In genomic region chr20:3509064-3509463, GRCh38 we compare ENCODE assay signal across 21 cellular contexts.
"Had no signal": no experiment of that assay in that cellular context is flagged by ENCODE, and none has a peak within 500 bp of the region (broad histone marks: within the 10 kb centered on the region; RNA-seq: fewer than 3 reads in every experiment).

No MANE protein-coding gene starts in this region.

- ATAC-seq: activated CD8-positive, alpha-beta memory T cell treated with anti-CD3 and anti-CD28 coated beads, Interleukin-2, amount 10 ng/mL, durations not matched to agents 7 days and 5 days; PC-3 had no signal

- H3K4me1 Mint-ChIP-seq: brain had no signal

- H3K27ac ChIP-seq: SJSA1 had no signal

- H3K27me3 Mint-ChIP-seq: activated CD4-positive, alpha-beta T cell treated with anti-CD3 and anti-CD28 coated beads, Interleukin-2, amount 10 ng/mL, durations not matched to agents 24 days and 14 days; activated CD8-positive, alpha-beta memory T cell treated with anti-CD3 and anti-CD28 coated beads, Interleukin-2, amount 10 ng/mL, durations not matched to agents 7 days and 5 days; activated naive CD8-positive, alpha-beta T cell; central memory CD8-positive, alpha-beta T cell had no signal

- H3K9me3 Mint-ChIP-seq: activated CD4-positive, alpha-beta T cell treated with anti-CD3 and anti-CD28 coated beads, Interleukin-2, amount 10 ng/mL, durations not matched to agents 24 days and 14 days; central memory CD8-positive, alpha-beta T cell had no signal

- H3K27me3 ChIP-seq: SJSA1 had no signal

- DNase-seq: activated CD4-positive, alpha-beta T cell treated with anti-CD3 and anti-CD28 coated beads, Interleukin-2, amount 10 ng/mL, durations not matched to agents 24 days and 14 days; activated CD4-positive, alpha-beta T cell treated with anti-CD3 and anti-CD28 coated beads, Interleukin-2, amount 50 U/mL, for 48 hours; activated CD8-positive, alpha-beta memory T cell treated with anti-CD3 and anti-CD28 coated beads, Interleukin-2, amount 10 ng/mL, durations not matched to agents 7 days and 5 days; activated effector memory CD4-positive, alpha-beta T cell treated with Interleukin-2 at 50 U/mL for 16 hours; activated naive CD4-positive, alpha-beta T cell; amygdala; Kasumi-1; KBM-7; NCI-H1105 treated with DMSO at 0.1 percent for 48 hours; NCI-H1436 treated with DMSO at 0.1 percent for 48 hours; NCI-H187; NCI-H2081; NCI-H446; NCI-H524; PC-3; SHP77 had no signal

- H3K36me3 ChIP-seq: SJSA1 had no signal

- H3K4me3 Mint-ChIP-seq: activated CD4-positive, alpha-beta T cell treated with anti-CD3 and anti-CD28 coated beads, Interleukin-2, amount 10 ng/mL, durations not matched to agents 24 days and 14 days; activated CD8-positive, alpha-beta memory T cell treated with anti-CD3 and anti-CD28 coated beads, Interleukin-2, amount 10 ng/mL, durations not matched to agents 7 days and 5 days; activated naive CD8-positive, alpha-beta T cell; brain; central memory CD8-positive, alpha-beta T cell; T-helper 1 cell treated with Interleukin-12 subunit alpha and Interleukin-12 subunit beta and Interleukin-4 antibody, amounts not matched to agents 30 μg/mL and 1 μg/mL, for 36 hours had no signal

- H3K27ac Mint-ChIP-seq: activated CD4-positive, alpha-beta T cell treated with anti-CD3 and anti-CD28 coated beads, Interleukin-2, amount 10 ng/mL, durations not matched to agents 24 days and 14 days; activated CD8-positive, alpha-beta memory T cell treated with anti-CD3 and anti-CD28 coated beads, Interleukin-2, amount 10 ng/mL, durations not matched to agents 7 days and 5 days; activated naive CD8-positive, alpha-beta T cell; brain; T-helper 1 cell treated with Interleukin-12 subunit alpha and Interleukin-12 subunit beta and Interleukin-4 antibody, amounts not matched to agents 30 μg/mL and 1 μg/mL, for 36 hours had no signal

- H3K9me3 ChIP-seq: SJSA1 had no signal

- H3K4me3 ChIP-seq: SJSA1 had no signal
